Comparison of ENCODE assay signal across 13 cellular contexts in genomic region chr15:62946940-62947339, GRCh38.
DNase-seq lines count a peak whose midpoint lies in the region; ATAC-seq and TF ChIP-seq lines count a peak whose summit lies in the region.
"Had no signal": no experiment of that assay in that cellular context is flagged by ENCODE, and none has a peak within 500 bp of the region (broad histone marks: within the 10 kb centered on the region; RNA-seq: fewer than 3 reads in every experiment).

No MANE protein-coding gene starts in this region.

- H3K27me3 Mint-ChIP-seq in chondrocyte (ENCODE audit: low read depth) (no peaks in the 10 kb centered on the region), type B pancreatic cell (peaks cover 7% of the 10 kb centered on the region)
- peaks cover 47% of the 10 kb centered on the region for H3K27me3 Mint-ChIP-seq in activated T-cell treated with anti-CD3 and anti-CD28 coated beads, Interleukin-2, amount 50 U/mL, for 72 hours (ENCODE audit: low read depth)

- H3K36me3 Mint-ChIP-seq in chondrocyte (ENCODE audit: low read depth) (no peaks in the 10 kb centered on the region), type B pancreatic cell (no peaks in the 10 kb centered on the region)
- no peaks in the 10 kb centered on the region for H3K36me3 Mint-ChIP-seq in activated T-cell treated with anti-CD3 and anti-CD28 coated beads, Interleukin-2, amount 50 U/mL, for 72 hours (ENCODE audit: insufficient read depth in 2 of 2)
- H3K36me3 Mint-ChIP-seq: CD4-positive, CD25-positive, alpha-beta regulatory T cell had no signal

- H3K4me3 Mint-ChIP-seq in chondrocyte (ENCODE audit: unreplicated experiment), result no peak overlapping the region
- H3K4me3 Mint-ChIP-seq in type B pancreatic cell, result no peak overlapping the region
- H3K4me3 Mint-ChIP-seq in activated T-cell treated with anti-CD3 and anti-CD28 coated beads, Interleukin-2, amount 50 U/mL, for 72 hours, result no peak overlapping the region
- H3K4me3 Mint-ChIP-seq: CD4-positive, CD25-positive, alpha-beta regulatory T cell; CD8-positive, alpha-beta memory T cell had no signal

- H3K27ac Mint-ChIP-seq in chondrocyte (ENCODE audit: unreplicated experiment), result peak overlapping the region; percentile 88
- no peak overlapping the region for H3K27ac Mint-ChIP-seq in type B pancreatic cell
- no peak overlapping the region for H3K27ac Mint-ChIP-seq in activated T-cell treated with anti-CD3 and anti-CD28 coated beads, Interleukin-2, amount 50 U/mL, for 72 hours
- H3K27ac Mint-ChIP-seq: CD8-positive, alpha-beta memory T cell had no signal

- H3K4me1 Mint-ChIP-seq in chondrocyte (ENCODE audit: low read depth) (peaks cover 42% of the 10 kb centered on the region), type B pancreatic cell (ENCODE audit: unreplicated experiment) (peaks cover 27% of the 10 kb centered on the region)
- H3K4me1 Mint-ChIP-seq in activated T-cell treated with anti-CD3 and anti-CD28 coated beads, Interleukin-2, amount 50 U/mL, for 72 hours (ENCODE audit: low read depth), result no peaks in the 10 kb centered on the region
- H3K4me1 Mint-ChIP-seq: CD4-positive, CD25-positive, alpha-beta regulatory T cell; CD8-positive, alpha-beta memory T cell had no signal

- DNase-seq in chondrocyte (ENCODE audit: low spot score) (no peak), kidney tubule cell (ENCODE audit: low spot score) (peak; percentile 61), type B pancreatic cell (ENCODE audit: extremely low spot score, unreplicated experiment) (peak; percentile 24), H4 (ENCODE audit: low spot score) (no peak)
- DNase-seq in activated T-cell treated with anti-CD3 and anti-CD28 coated beads, Interleukin-2, amount 50 U/mL, for 72 hours, result no peak
- DNase-seq: ACHN; BE2C; CD4-positive, CD25-positive, alpha-beta regulatory T cell; CD8-positive, alpha-beta memory T cell; COR-L47; GM23248; HCEC 1CT had no signal

- no peak for ATAC-seq in HG02938 (IDR thresholded peaks at IDR 0.05; ENCODE audit: unreplicated experiment)
- ATAC-seq in activated T-cell treated with anti-CD3 and anti-CD28 coated beads, Interleukin-2, amount 50 U/mL, for 72 hours (replicated peaks in 1 of 2), result no peak

- H3K9me3 Mint-ChIP-seq in chondrocyte (ENCODE audit: low read depth) (no peaks in the 10 kb centered on the region), type B pancreatic cell (peaks cover 3% of the 10 kb centered on the region)
- no peaks in the 10 kb centered on the region for H3K9me3 Mint-ChIP-seq in activated T-cell treated with anti-CD3 and anti-CD28 coated beads, Interleukin-2, amount 50 U/mL, for 72 hours
- H3K9me3 Mint-ChIP-seq: CD4-positive, CD25-positive, alpha-beta regulatory T cell; CD8-positive, alpha-beta memory T cell had no signal

- no peak for TF ChIP-seq CTCF in chondrocyte (IDR thresholded peaks at IDR 0.05)
- no peak for TF ChIP-seq CTCF in type B pancreatic cell (conservative IDR thresholded peaks at IDR 0.05)

Comparison
In these comparisons a context has a peak if more than half of its experiments do, and no peak if none do; other contexts are left out.
1. DNase-seq: peak in kidney tubule cell (single experiment) and type B pancreatic cell (single experiment); none in chondrocyte (single experiment), H4 (single experiment) and activated T-cell treated with anti-CD3 and anti-CD28 coated beads, Interleukin-2, amount 50 U/mL, for 72 hours (0 of 2).